ENCODE assay signal across 8 cellular contexts in the genomic region with DNA sequence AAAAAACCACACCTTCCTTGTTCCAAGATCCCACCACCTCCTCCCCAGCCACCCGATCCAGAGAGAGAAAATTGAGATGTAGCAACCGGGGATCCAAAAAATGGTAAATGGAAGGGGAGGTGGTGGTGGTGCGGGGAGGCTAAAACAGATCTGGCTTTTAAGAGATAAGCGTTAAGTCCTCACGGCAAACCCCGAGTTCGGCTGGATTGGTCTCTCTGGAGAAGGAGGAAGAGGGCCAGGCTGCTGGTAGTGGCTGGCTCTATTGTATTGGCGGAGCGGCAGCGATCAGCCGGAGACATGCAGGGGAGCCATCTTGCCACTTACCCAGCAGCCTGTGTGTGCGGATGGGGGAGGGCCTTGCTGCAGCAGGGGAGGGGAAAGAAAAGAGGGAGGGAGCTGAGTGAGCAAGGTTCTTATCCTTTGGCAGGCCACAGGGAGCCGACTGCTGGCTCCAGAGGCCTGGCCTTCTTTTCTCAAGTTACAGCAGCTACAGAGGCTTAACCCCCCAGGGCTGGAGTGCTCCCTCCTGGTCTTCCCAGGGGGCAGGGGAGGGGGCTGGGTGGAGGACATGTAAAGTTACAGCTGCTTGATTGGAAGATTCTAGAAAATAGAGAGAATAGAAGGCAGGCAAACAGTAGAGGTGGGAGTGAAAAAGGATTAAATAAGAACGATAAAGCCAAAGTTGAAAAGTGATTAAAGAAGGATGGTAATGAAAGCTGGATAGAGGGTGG. TPM values are rescaled to one million over a fixed set of nuclear protein-coding genes. Genes with fewer than 3 reads are reported as not detected.
DNase-seq lines count a peak whose midpoint lies in the region; ATAC-seq and TF ChIP-seq lines count a peak whose summit lies in the region.

No MANE protein-coding gene starts in this region.

- H3K4me3 ChIP-seq in GM06990 (replicated peaks; ENCODE audit: low read depth, low read length) (peak overlapping the region; percentile 92), HFF-Myc (replicated peaks; ENCODE audit: low read depth, low read length) (peak overlapping the region; percentile 79), OCI-LY7 (ENCODE audit: low read depth, low read length, poor library complexity, severe bottlenecking) (peak overlapping the region; percentile 79), heart right ventricle (peak overlapping the region; percentile 46 to 70 (median 63)), aorta (ENCODE audit: low read length in 2 of 2) (peak overlapping the region; percentile 59 to 62)

- H3K79me2 ChIP-seq in OCI-LY7 (ENCODE audit: insufficient read depth, low read depth, low read length) = peaks cover 38% of the 10 kb centered on the region

- H3K4me2 ChIP-seq in OCI-LY7 (ENCODE audit: low read length) = peak overlapping the region; percentile 94

- H3K9me2 ChIP-seq in OCI-LY7 (ENCODE audit: insufficient read depth, low read length) = no peaks in the 10 kb centered on the region

- no peaks in the 10 kb centered on the region for H3K27me3 Mint-ChIP-seq in activated naive CD8-positive, alpha-beta T cell

- 1 to 2% methylated on average over 14 of the region's 14 CpGs for WGBS in heart right ventricle, 2 donors
- WGBS in aorta, 2 donors = 1% methylated on average over 14 of the region's 14 CpGs

- H3K27ac Mint-ChIP-seq in activated naive CD8-positive, alpha-beta T cell = peak overlapping the region; percentile 98

- peak overlapping the region; percentile 42 for H3K27ac ChIP-seq in OCI-LY7 (ENCODE audit: low read depth, low read length, poor library complexity, severe bottlenecking)
- H3K27ac ChIP-seq in heart right ventricle = peak overlapping the region; percentile 37 to 88 (median 84)
- no peak overlapping the region for H3K27ac ChIP-seq in aorta (ENCODE audit: low read depth in 1 of 2, low read length in 2 of 2)

- 0 out of 2 replicates have a peak, but pooled peaks cover 9% of the 10 kb centered on the region for H4K20me1 ChIP-seq in OCI-LY7 (ENCODE audit: insufficient read depth, low read length)

- TF ChIP-seq CTCF in GM06990 (IDR thresholded peaks at IDR 0.05; ENCODE audit: insufficient read depth, low read length, poor library complexity, severe bottlenecking) = no peak
- TF ChIP-seq CTCF in HFF-Myc (IDR thresholded peaks at IDR 0.05; ENCODE audit: low read depth, low read length, missing control alignments) = no peak
- no peak for TF ChIP-seq CTCF in OCI-LY7 (conservative IDR thresholded peaks at IDR 0.05; ENCODE audit: low read length)
- TF ChIP-seq CTCF in heart right ventricle (IDR thresholded peaks at IDR 0.05) = no peak

- CTCF ChIA-PET in OCI-LY7 (lab: Charles Lee; ENCODE audit: unreplicated experiment) = interaction anchor here (0.6 to 1.4 kb wide), 6 partner anchors 14 to 249 kb away, joined by 3 to 5 read pairs (median 4); partner anchors contain the start of gene ACIN1

- H3K4me1 ChIP-seq in OCI-LY7 (ENCODE audit: insufficient read depth, low read length, poor library complexity, severe bottlenecking) (peaks cover 29% of the 10 kb centered on the region), heart right ventricle (peaks cover 15 to 47% (median 42%) of the 10 kb centered on the region in 9 donors), aorta (ENCODE audit: control insufficient read depth in 1 of 2, insufficient read depth in 2 of 2, low read length in 2 of 2) (no peaks in the 10 kb centered on the region)

- H3K36me3 ChIP-seq in GM06990 (ENCODE audit: control insufficient read depth, insufficient read depth, low read length) (peaks cover 25% of the 10 kb centered on the region), OCI-LY7 (ENCODE audit: insufficient read depth, low read length) (peaks cover 83% of the 10 kb centered on the region), heart right ventricle (peaks cover 0 to 79% (median 51%) of the 10 kb centered on the region in 9 donors), aorta (ENCODE audit: control insufficient read depth in 1 of 2, insufficient read depth in 2 of 2, low read length in 1 of 2) (peaks cover 5 to 12% of the 10 kb centered on the region in 2 donors)

- H3K36me3 Mint-ChIP-seq in activated naive CD8-positive, alpha-beta T cell = peaks cover 6% of the 10 kb centered on the region

- H3K4me1 Mint-ChIP-seq in activated naive CD8-positive, alpha-beta T cell (ENCODE audit: low read depth) = peaks cover 38% of the 10 kb centered on the region

- DNase-seq in GM06990 (ENCODE audit: extremely low read depth, insufficient read length) (peak; percentile 64), HFF-Myc (ENCODE audit: extremely low read depth, low read depth) (peak; percentile 87), OCI-LY7 (ENCODE audit: low spot score) (peak; percentile 82), heart right ventricle (peak; percentile 79 to 87), pulmonary artery endothelial cell (ENCODE audit: low read depth, low spot score) (peak; percentile 78), aorta (peak; percentile 90 to 91), GDM1 (lab: John Stamatoyannopoulos, UW) (no peak)

- H3K9me3 Mint-ChIP-seq in activated naive CD8-positive, alpha-beta T cell (ENCODE audit: low read depth) = no peaks in the 10 kb centered on the region

- POLR2A ChIA-PET in OCI-LY7 (lab: Charles Lee) = interaction anchor here (0.6 to 1.6 kb wide), 13 partner anchors 11 to 229 kb away, joined by 3 to 11 read pairs (median 3); partner anchors contain the start of gene ACIN1

- H3K27me3 ChIP-seq in GM06990 (replicated peaks; ENCODE audit: control insufficient read depth, insufficient read depth, low read length) (no peaks in the 10 kb centered on the region), heart right ventricle (no peaks in the 10 kb centered on the region), aorta (ENCODE audit: control insufficient read depth in 1 of 2, insufficient read depth in 2 of 2, low read length in 1 of 2) (no peaks in the 10 kb centered on the region)

- BruUV-seq in OCI-LY7 (replicated peaks; lab: Mats Ljungman, UMichigan) = no TSS peak

- H3K9me3 ChIP-seq in OCI-LY7 (ENCODE audit: low read length) (no peaks in the 10 kb centered on the region), heart right ventricle (no peaks in the 10 kb centered on the region), aorta (ENCODE audit: control insufficient read depth, low read length) (no peaks in the 10 kb centered on the region)

- intact Hi-C loops in OCI-LY7 (cut with micrococcal nuclease; ENCODE audit: unreplicated experiment) = loop anchor here (2.0 to 5.0 kb wide), 2 partner anchors 23 to 231 kb away; partner anchors contain the start of genes ACIN1, C14orf119 and PPP1R3E
- intact Hi-C loops in heart right ventricle (cut with DNase I) = loop anchor here in 2 of 10 donors (1.0 to 2.0 kb wide), 2 partner anchors 23 kb away; partner anchors contain the start of genes ACIN1 (in 1 of the 2) and C14orf119 (in 1 of the 2)
- intact Hi-C loops in aorta (cut with DNase I) = no loop called here

- no peak overlapping the region for H2AFZ ChIP-seq in OCI-LY7 (ENCODE audit: low read length)

- ATAC-seq in heart right ventricle (peak; percentile 88 to 95 (median 94)), aorta (ENCODE audit: low FRiP score) (peak; percentile 92)

- peak overlapping the region; percentile 99 for H3K4me3 Mint-ChIP-seq in activated naive CD8-positive, alpha-beta T cell

RNA-seq across cellular contexts. Expression of gene CDH24, which starts 14.1 kb away (rescaled TPM):
- 1.1 and 1.5 TPM in 2 replicates for total RNA-seq in OCI-LY7 (2014; rRNA removed; shearing (Covaris generic))
- total RNA-seq in OCI-LY7 (2022) (0.46 and 0.51 TPM in 2 replicates), heart right ventricle (1 to 10 TPM in 7 of 10 donors, under 1 TPM in 3; 0.57 to 4.4 (median 1.3) TPM), pulmonary artery endothelial cell (6.3 and 13.9 TPM in 2 replicates), aorta (10 to 100 TPM in 1 of 2 donors, 1 to 10 TPM in 1; 3.4 to 11.4 TPM)
- polyA plus RNA-seq in heart right ventricle (1 to 10 TPM; 1.9 to 9.1 TPM), aorta (1 to 10 TPM in 1 of 2 donors, not detected in 1; 4.1 TPM)

RNA-seq across cellular contexts. Expression of gene ACIN1, which starts 23.5 kb away (rescaled TPM):
- total RNA-seq in OCI-LY7 (2014; rRNA removed; shearing (Covaris generic)) = 107 and 130 TPM in 2 replicates
- total RNA-seq in OCI-LY7 (2022) (203 and 206 TPM in 2 replicates), heart right ventricle (10 to 100 TPM; 60.2 to 79.7 (median 68.0) TPM), pulmonary artery endothelial cell (62.8 and 98.6 TPM in 2 replicates), aorta (100 to 1,000 TPM; 134 to 183 TPM)
- polyA plus RNA-seq in heart right ventricle (100 to 1,000 TPM in 1 of 2 donors, 10 to 100 TPM in 1; 35.7 to 119 TPM), aorta (100 to 1,000 TPM in 1 of 2 donors, 10 to 100 TPM in 1; 34.1 to 147 TPM)

RNA-seq across cellular contexts. Expression of gene C14orf119, which starts 23.9 kb away (rescaled TPM):
- 25.9 and 44.5 TPM in 2 replicates for total RNA-seq in OCI-LY7 (2014; rRNA removed; shearing (Covaris generic))
- 37.0 and 42.4 TPM in 2 replicates for total RNA-seq in OCI-LY7 (2022)
- total RNA-seq in heart right ventricle = 10 to 100 TPM; 22.3 to 35.9 (median 28.4) TPM
- 10 to 100 TPM in 1 of 2 donors, 1 to 10 TPM in 1; 9.8 to 43.3 TPM for polyA plus RNA-seq in heart right ventricle
- 48.5 and 52.5 TPM in 2 replicates for total RNA-seq in pulmonary artery endothelial cell
- total RNA-seq in aorta = 10 to 100 TPM; 37.6 to 41.4 TPM
- polyA plus RNA-seq in aorta = 10 to 100 TPM; 27.8 to 32.2 TPM

RNA-seq across cellular contexts. Expression of gene PSMB11, which starts 29.4 kb away (rescaled TPM):
- total RNA-seq in OCI-LY7 (2014; rRNA removed; shearing (Covaris generic)) = not detected in 2 replicates
- total RNA-seq in OCI-LY7 (2022) (not detected in 2 replicates), heart right ventricle (not detected), pulmonary artery endothelial cell (not detected in 2 replicates), aorta (not detected)
- polyA plus RNA-seq in heart right ventricle (not detected), aorta (not detected)

RNA-seq across cellular contexts. Expression of gene CIROP, which starts 33.4 kb away (rescaled TPM):
- total RNA-seq in OCI-LY7 (2014; rRNA removed; shearing (Covaris generic)) = not detected in 2 replicates
- total RNA-seq in OCI-LY7 (2022) (not detected in 2 replicates), heart right ventricle (not detected), pulmonary artery endothelial cell (not detected in 2 replicates), aorta (under 1 TPM in 1 of 2 donors, not detected in 1; 0.18 TPM)
- polyA plus RNA-seq in heart right ventricle (not detected), aorta (not detected)

Comparison
In these comparisons a context has a peak if more than half of its experiments do, and no peak if none do; other contexts are left out.
1. H3K27ac ChIP-seq: peak in OCI-LY7 (single experiment) and heart right ventricle (10 of 10); none in aorta (0 of 2).
2. Peak in every context shown above with its lines, with median percentiles within 50 percentile points of each other: H3K4me3 ChIP-seq.